ENCODE assay signal across 8 cellular contexts in the genomic region with DNA sequence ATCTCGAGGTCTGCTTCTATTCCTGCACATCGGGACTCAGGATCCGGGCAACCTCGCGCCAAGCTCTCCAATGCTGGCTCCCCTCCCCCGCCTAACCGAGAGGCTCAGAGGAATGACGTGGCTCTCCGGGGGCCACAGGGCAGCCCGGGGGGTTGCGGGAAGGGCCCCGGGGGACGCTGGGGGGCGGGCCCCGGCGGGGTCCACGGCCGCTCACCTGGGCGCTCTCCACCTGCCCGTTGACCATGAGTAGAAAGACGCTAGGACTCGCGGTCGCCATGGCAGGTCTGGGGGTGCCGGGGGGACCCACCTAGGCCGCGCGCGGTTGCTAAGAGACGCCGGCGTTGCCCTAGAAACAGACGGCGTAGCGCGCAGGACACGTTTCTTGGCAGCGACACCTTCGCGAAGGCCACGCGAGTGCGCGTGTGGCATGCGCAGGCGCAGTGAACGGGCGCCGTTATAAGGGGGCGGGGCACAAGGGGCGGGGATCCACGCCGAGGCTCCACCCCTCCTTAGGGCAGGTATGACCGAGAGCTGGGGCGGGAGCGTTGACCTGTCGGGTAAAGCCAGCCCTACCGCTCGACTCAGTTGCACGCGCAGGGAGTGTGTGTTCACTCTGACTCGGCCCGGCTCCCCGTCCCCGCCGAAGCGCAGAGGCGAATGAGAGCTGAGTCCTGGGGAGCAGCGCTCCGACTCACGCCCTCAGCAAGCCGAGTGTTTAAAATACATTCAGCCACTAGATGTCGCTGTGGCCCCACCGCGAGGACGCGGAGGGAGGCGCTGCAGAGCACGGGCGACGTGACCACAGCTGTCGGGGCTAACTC. TPM values are rescaled to one million over a fixed set of nuclear protein-coding genes. Genes with fewer than 3 reads are reported as not detected.
A peak's percentile ranks its signal among the peaks of the same experiment; 100 is the strongest.
DNase-seq lines count a peak whose midpoint lies in the region; ATAC-seq and TF ChIP-seq lines count a peak whose summit lies in the region.

Gene B9D1, minus strand, starts transcription at position 431 of the 821 bp plus-strand sequence. Its CDS starts 154 bp downstream, at position 277.

- H3K36me3 Mint-ChIP-seq in GM23338 (ENCODE audit: low read depth) (no peaks in the 10 kb centered on the region; the same call in 2 of the 3 replicates), neural crest cell (ENCODE audit: low read depth) (no peaks in the 10 kb centered on the region)

- DNase-seq in EL (peak; percentile 92), GM23338 (ENCODE audit: low spot score) (peak; percentile 93), RWPE2 (ENCODE audit: low spot score) (peak; percentile 89), activated gamma-delta T cell treated with Interleukin-2 at 50 U/mL for 16 hours (peak; percentile 92), foreskin fibroblast (peak; percentile 93 to 98), neural crest cell (ENCODE audit: low read depth, low spot score) (peak; percentile 97)

- peaks cover 6% of the 10 kb centered on the region for H3K27me3 Mint-ChIP-seq in GM23338 (ENCODE audit: insufficient read depth, low read depth, poor library complexity)
- peaks cover 3% of the 10 kb centered on the region for H3K27me3 Mint-ChIP-seq in neural crest cell (ENCODE audit: low read depth)

- peak within 1 kb of the TSS; percentile 91 for H3K4me3 ChIP-seq in GM23338
- H3K4me3 ChIP-seq in RWPE2 (ENCODE audit: severe bottlenecking): peak within 1 kb of the TSS; percentile 61
- H3K4me3 ChIP-seq in foreskin fibroblast (ENCODE audit: low read depth in 1 of 2, low read length in 2 of 2): peak within 1 kb of the TSS; percentile 66 to 86
- H3K4me3 ChIP-seq in stomach smooth muscle (ENCODE audit: low read length in 2 of 2): peak within 1 kb of the TSS; percentile 89 to 92

- H3K9me3 Mint-ChIP-seq in GM23338: no peaks in the 10 kb centered on the region
- no peaks in the 10 kb centered on the region for H3K9me3 Mint-ChIP-seq in neural crest cell

- H3K4me1 Mint-ChIP-seq in GM23338 (peaks cover 14% of the 10 kb centered on the region), neural crest cell (peaks cover 16% of the 10 kb centered on the region)

- H3K4me3 Mint-ChIP-seq in GM23338 (peak within 1 kb of the TSS; percentile 89), neural crest cell (peak within 1 kb of the TSS; percentile 97)

- H3K4me1 ChIP-seq in GM23338 (ENCODE audit: insufficient read depth) (peaks cover 11% of the 10 kb centered on the region), RWPE2 (ENCODE audit: insufficient read depth, poor library complexity, severe bottlenecking) (no peaks in the 10 kb centered on the region), stomach smooth muscle (ENCODE audit: control insufficient read depth, insufficient read depth, low read length) (peaks cover 11% of the 10 kb centered on the region)

- H3K36me3 ChIP-seq in GM23338 (ENCODE audit: insufficient read depth): no peaks in the 10 kb centered on the region
- no peaks in the 10 kb centered on the region for H3K36me3 ChIP-seq in RWPE2 (ENCODE audit: low read depth)
- H3K36me3 ChIP-seq in stomach smooth muscle (ENCODE audit: control insufficient read depth in 2 of 2, insufficient read depth in 2 of 2, low read length in 2 of 2): peaks cover 0 to 5% of the 10 kb centered on the region in 2 donors

- H3K9me2 ChIP-seq in GM23338 (ENCODE audit: insufficient read depth): no peaks in the 10 kb centered on the region

- H3K27ac ChIP-seq in GM23338 (ENCODE audit: low read depth) (no peak within 1 kb of the TSS), RWPE2 (ENCODE audit: poor library complexity, severe bottlenecking) (peak within 1 kb of the TSS; percentile 58), stomach smooth muscle (ENCODE audit: low read length) (peak within 1 kb of the TSS; percentile 70)

- H3K9me3 ChIP-seq in RWPE2 (ENCODE audit: severe bottlenecking) (no peaks in the 10 kb centered on the region), stomach smooth muscle (ENCODE audit: control insufficient read depth in 2 of 2, low read length in 2 of 2) (no peaks in the 10 kb centered on the region)

- H3K79me2 ChIP-seq in GM23338 (replicated peaks; ENCODE audit: insufficient read depth): no peaks in the 10 kb centered on the region

- no peaks in the 10 kb centered on the region for H4K20me1 ChIP-seq in GM23338 (replicated peaks; ENCODE audit: insufficient read depth)

- TF ChIP-seq CTCF in GM23338 (conservative IDR thresholded peaks at IDR 0.05; ENCODE audit: low read depth in 2 of 2) (peak; percentile 86 to 99), LNCAP (IDR thresholded peaks at IDR 0.05) (peak; percentile 95), RWPE2 (IDR thresholded peaks at IDR 0.05; ENCODE audit: poor library complexity, severe bottlenecking) (peak; percentile 98), foreskin fibroblast (IDR thresholded peaks at IDR 0.05; ENCODE audit: low read depth, low read length) (peak; percentile 57), neural crest cell (conservative IDR thresholded peaks at IDR 0.05) (peak; percentile 99)

- H2AFZ ChIP-seq in GM23338: peak within 1 kb of the TSS; percentile 95

- peak within 1 kb of the TSS; percentile 97 for H3K4me2 ChIP-seq in GM23338

- peak within 1 kb of the TSS; percentile 56 to 81 for H3K9ac ChIP-seq in stomach smooth muscle (ENCODE audit: low read length in 2 of 2)

- H3F3A ChIP-seq in GM23338 (replicated peaks; ENCODE audit: low read depth): no peaks in the 10 kb centered on the region

- H3K27ac Mint-ChIP-seq in GM23338 (peak within 1 kb of the TSS; percentile 87), neural crest cell (ENCODE audit: unreplicated experiment) (peak within 1 kb of the TSS; percentile 90)

- H3K27me3 ChIP-seq in GM23338 (ENCODE audit: insufficient read depth) (no peaks in the 10 kb centered on the region), RWPE2 (ENCODE audit: insufficient read depth, poor library complexity, severe bottlenecking) (no peaks in the 10 kb centered on the region), stomach smooth muscle (ENCODE audit: control insufficient read depth in 1 of 2, insufficient read depth in 2 of 2, low read length in 2 of 2) (no peaks in the 10 kb centered on the region)

- ATAC-seq in GM23338 (peak; percentile 85), RWPE2 (ENCODE audit: low read depth) (peak; percentile 79)

TF ChIP-seq in GM23338, 12 proteins besides CTCF, POLR2A, EP300 and RAD21:
- no peak for TF ChIP-seq ZNF114 (CRISPR knock-in tag; IDR thresholded peaks at IDR 0.05)
- peak; percentile 67 for TF ChIP-seq CREB1 (CRISPR knock-in tag; IDR thresholded peaks at IDR 0.05; ENCODE audit: low read depth)
- no peak for TF ChIP-seq JUNB (IDR thresholded peaks at IDR 0.05; ENCODE audit: unreplicated experiment)
- TF ChIP-seq POLR2AphosphoS5 (IDR thresholded peaks at IDR 0.05; ENCODE audit: low read depth): peak; percentile 64
- no peak for TF ChIP-seq EZH2phosphoT487 (IDR thresholded peaks at IDR 0.05; ENCODE audit: unreplicated experiment)
TF ChIP-seq in GM23338: peak in this region for 2.

RNA-seq across cellular contexts. Expression of gene B9D1, which starts in this region (rescaled TPM):
- total RNA-seq in GM23338 (2014; rRNA removed; shearing (Covaris generic)): 47.2 and 63.5 TPM in 2 replicates
- 28.6 and 35.2 TPM in 2 replicates for polyA plus RNA-seq in GM23338 (2016; fragmentation: Nextera tagmentation; extraction: Ambion mirVana)
- 15.4 and 17.9 TPM in 2 replicates for total RNA-seq in neural crest cell
